In genomic region chr6:36985384-36985962, GRCh38 we compare ENCODE assay signal across 1 cellular context.
TF ChIP-seq lines count a peak whose summit lies in the region.

No MANE protein-coding gene starts in this region.

TF ChIP-seq in endothelial cell of umbilical vein, 7 proteins besides CTCF, POLR2A, EP300 and RAD21:
- TF ChIP-seq JUN (IDR thresholded peaks at IDR 0.05; ENCODE audit: borderline replicate concordance, insufficient read depth, insufficient read length, low read depth) = no peak
- TF ChIP-seq, protein P1, sequence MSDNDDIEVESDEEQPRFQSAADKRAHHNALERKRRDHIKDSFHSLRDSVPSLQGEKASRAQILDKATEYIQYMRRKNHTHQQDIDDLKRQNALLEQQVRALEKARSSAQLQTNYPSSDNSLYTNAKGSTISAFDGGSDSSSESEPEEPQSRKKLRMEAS (IDR thresholded peaks at IDR 0.05; ENCODE audit: insufficient read depth, insufficient read length) = no peak
